15 cellular contexts compared by ENCODE assay signal in the genomic region with DNA sequence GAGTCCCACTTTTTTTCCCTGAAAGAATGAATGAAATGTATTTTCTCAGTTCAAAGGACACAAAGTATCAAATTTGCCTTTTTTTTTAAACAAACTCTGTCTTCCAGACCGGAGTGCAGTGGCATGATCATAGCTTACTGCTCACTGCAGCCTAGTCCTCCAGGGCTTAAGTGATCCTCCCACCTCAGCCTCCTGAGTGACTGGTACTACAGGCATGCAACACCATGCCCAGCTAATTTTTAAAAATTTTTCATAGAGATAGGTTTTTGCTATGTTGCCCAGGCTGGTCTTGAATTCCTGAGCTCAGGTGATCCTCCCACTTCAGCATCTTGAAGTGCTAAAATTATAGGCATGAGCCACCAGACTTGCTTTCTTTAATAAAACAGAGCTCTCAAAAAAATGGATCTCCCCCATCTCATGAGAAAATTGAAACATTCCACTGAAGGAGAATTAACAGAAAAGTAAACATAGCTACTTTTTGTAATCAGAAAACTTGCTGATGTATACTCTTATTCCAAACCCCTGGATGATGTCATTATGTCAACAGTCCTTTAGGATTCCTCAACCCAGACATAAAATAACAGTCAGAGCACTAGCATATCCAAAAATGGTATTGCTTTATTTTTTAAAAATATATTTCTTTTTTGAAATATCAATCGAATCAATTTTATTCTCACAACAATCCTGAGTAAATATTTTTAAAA. TPM values are rescaled to one million over a fixed set of nuclear protein-coding genes. Genes with fewer than 3 reads are reported as not detected.
A peak's percentile ranks its signal among the peaks of the same experiment; 100 is the strongest.
DNase-seq lines count a peak whose midpoint lies in the region; ATAC-seq and TF ChIP-seq lines count a peak whose summit lies in the region.
"Had no signal": no experiment of that assay in that cellular context is flagged by ENCODE, and none has a peak within 500 bp of the region (broad histone marks: within the 10 kb centered on the region; RNA-seq: fewer than 3 reads in every experiment).

No MANE protein-coding gene starts in this region.

- H3K9me3 Mint-ChIP-seq in Calu3 (ENCODE audit: low read depth, unreplicated experiment), result no peaks in the 10 kb centered on the region
- no peaks in the 10 kb centered on the region for H3K9me3 Mint-ChIP-seq in stimulated activated naive B cell treated with anti-CD40 and anti-IgM and Interleukin-4, amounts not matched to agents 10 μg/mL and 1 μg/mL and 100 μg/mL, for 72 hours
- H3K9me3 Mint-ChIP-seq: activated naive CD8-positive, alpha-beta T cell treated with anti-CD3 and anti-CD28 coated beads for 36 hours; memory B cell; stimulated activated memory B cell treated with anti-CD40 and anti-IgM and Interleukin-4, amounts not matched to agents 10 μg/mL and 1 μg/mL and 100 μg/mL, for 72 hours had no signal

- 100% methylated on average over 1 of the region's 2 CpGs for WGBS in mesendoderm (ENCODE audit: extremely low coverage, insufficient coverage, low lambda C conversion rate)

- H3K4me2 ChIP-seq in mesendoderm (ENCODE audit: low read length), result no peak overlapping the region

- in situ Hi-C loops in G401 (cut with HindIII; ENCODE audit: low sequenced_read_pairs) (no loop called here), ACHN (cut with HindIII; ENCODE audit: low pct_ligation_motif_present, low pct_unique_long_range_greater_than_20kb, low sequenced_read_pairs) (no loop called here)

- intact Hi-C loops in Calu3 (cut with micrococcal nuclease; ENCODE audit: unreplicated experiment), result loop anchor here (10.0 kb wide), 1 partner anchor 249 kb away; no protein-coding TSS in a partner anchor

- CTCF ChIA-PET in Calu3 (lab: Charles Lee), result interaction anchor here (0.6 to 1.4 kb wide), 5 partner anchors 13 to 1404 kb away, joined by 3 to 9 read pairs (median 3); a partner anchor contains a TSS

- peak overlapping the region; percentile 66 to 88 for H3K27ac ChIP-seq in coronary artery
- peak overlapping the region; percentile 25 for H3K27ac ChIP-seq in mesendoderm (ENCODE audit: low read depth, low read length)
- H3K27ac ChIP-seq: parathyroid adenoma had no signal

- no peak overlapping the region for H2BK5ac ChIP-seq in mesendoderm (ENCODE audit: low read length)

- no peak overlapping the region for H3K4me3 ChIP-seq in coronary artery
- no peak overlapping the region for H3K4me3 ChIP-seq in mesendoderm (ENCODE audit: low read length)
- H3K4me3 ChIP-seq: BLaER1 treated with 17β-estradiol and CSF1 and Interleukin-3, amounts not matched to agents 10 nM and 100 nM had no signal

- H3K4me1 ChIP-seq in mesendoderm (ENCODE audit: control insufficient read depth, low read depth, low read length), result peaks cover 4% of the 10 kb centered on the region
- H3K4me1 ChIP-seq: parathyroid adenoma had no signal

- no peaks in the 10 kb centered on the region for H3K79me2 ChIP-seq in mesendoderm (ENCODE audit: control insufficient read depth, insufficient read depth, low read length)
- H3K79me2 ChIP-seq: parathyroid adenoma had no signal

- no peak overlapping the region for H4K8ac ChIP-seq in mesendoderm (ENCODE audit: low read depth, low read length)

- no peak overlapping the region for H3K4me3 Mint-ChIP-seq in Calu3 (ENCODE audit: low read depth, unreplicated experiment)
- no peak overlapping the region for H3K4me3 Mint-ChIP-seq in stimulated activated naive B cell treated with anti-CD40 and anti-IgM and Interleukin-4, amounts not matched to agents 10 μg/mL and 1 μg/mL and 100 μg/mL, for 72 hours
- H3K4me3 Mint-ChIP-seq: activated naive CD8-positive, alpha-beta T cell treated with anti-CD3 and anti-CD28 coated beads for 36 hours; memory B cell; stimulated activated memory B cell treated with anti-CD40 and anti-IgM and Interleukin-4, amounts not matched to agents 10 μg/mL and 1 μg/mL and 100 μg/mL, for 72 hours had no signal

- ATAC-seq in stimulated activated naive B cell treated with anti-CD40 and anti-IgM and Interleukin-4, amounts not matched to agents 10 μg/mL and 1 μg/mL and 100 μg/mL, for 72 hours (replicated peaks), result no peak
- ATAC-seq: stimulated activated memory B cell treated with anti-CD40 and anti-IgM and Interleukin-4, amounts not matched to agents 10 μg/mL and 1 μg/mL and 100 μg/mL, for 72 hours had no signal

- DNase-seq in Calu3, result no peak
- peak; percentile 75 for DNase-seq in NCI-H226
- DNase-seq in coronary artery (ENCODE audit: low spot score), result no peak
- DNase-seq in mesendoderm, result no peak
- no peak for DNase-seq in G401 (ENCODE audit: low spot score)
- no peak for DNase-seq in ACHN
- DNase-seq in NCI-H2029 (lab: John Stamatoyannopoulos, UW), result no peak
- no peak for DNase-seq in stimulated activated naive B cell treated with anti-CD40 and anti-IgM and Interleukin-4, amounts not matched to agents 10 μg/mL and 1 μg/mL and 100 μg/mL, for 72 hours
- DNase-seq: activated naive CD8-positive, alpha-beta T cell treated with anti-CD3 and anti-CD28 coated beads for 36 hours; NCI-H446; stimulated activated CD4-positive, alpha-beta T cell treated with anti-CD3 and anti-CD28 coated beads, Interleukin-2, amount 100 ng/mL, for 24 hours had no signal

- no TSS peak for BruUV-seq in Calu3 (replicated peaks; lab: Mats Ljungman, UMichigan)

- no peak overlapping the region for H3K9ac ChIP-seq in mesendoderm (ENCODE audit: low read length)
- H3K9ac ChIP-seq: parathyroid adenoma had no signal

- peak overlapping the region; percentile 23 for H3K27ac Mint-ChIP-seq in Calu3 (ENCODE audit: unreplicated experiment)
- H3K27ac Mint-ChIP-seq in stimulated activated naive B cell treated with anti-CD40 and anti-IgM and Interleukin-4, amounts not matched to agents 10 μg/mL and 1 μg/mL and 100 μg/mL, for 72 hours, result no peak overlapping the region
- H3K27ac Mint-ChIP-seq: activated naive CD8-positive, alpha-beta T cell treated with anti-CD3 and anti-CD28 coated beads for 36 hours; memory B cell had no signal

- H3K4ac ChIP-seq in mesendoderm (ENCODE audit: low read depth, low read length), result peak overlapping the region; percentile 70

- H3K56ac ChIP-seq in mesendoderm (ENCODE audit: low read length), result no peak overlapping the region

- peaks cover 13% of the 10 kb centered on the region for H3K36me3 Mint-ChIP-seq in Calu3 (ENCODE audit: insufficient read depth, unreplicated experiment)
- no peaks in the 10 kb centered on the region for H3K36me3 Mint-ChIP-seq in stimulated activated naive B cell treated with anti-CD40 and anti-IgM and Interleukin-4, amounts not matched to agents 10 μg/mL and 1 μg/mL and 100 μg/mL, for 72 hours

- no peak overlapping the region for H3K23ac ChIP-seq in mesendoderm (ENCODE audit: low read length)

- H3K27me3 ChIP-seq in mesendoderm (ENCODE audit: insufficient read depth, low read length, poor library complexity), result no peaks in the 10 kb centered on the region
- H3K27me3 ChIP-seq: BLaER1 treated with 17β-estradiol and CSF1 and Interleukin-3, amounts not matched to agents 10 nM and 100 nM had no signal

- no peaks in the 10 kb centered on the region for H3K79me1 ChIP-seq in mesendoderm (ENCODE audit: low read length)

- no peak overlapping the region for H2BK120ac ChIP-seq in mesendoderm (ENCODE audit: low read depth, low read length)

- TF ChIP-seq CTCF in Calu3 (IDR thresholded peaks at IDR 0.05; ENCODE audit: unreplicated experiment) (no peak), coronary artery (IDR thresholded peaks at IDR 0.05) (no peak)

- H3K18ac ChIP-seq in mesendoderm (ENCODE audit: low read length), result peak overlapping the region; percentile 80

- no peak overlapping the region for H4K5ac ChIP-seq in mesendoderm (ENCODE audit: low read length)

- H3K36me3 ChIP-seq in mesendoderm (ENCODE audit: control insufficient read depth, insufficient read depth, low read length), result no peaks in the 10 kb centered on the region
- H3K36me3 ChIP-seq: BLaER1 treated with 17β-estradiol and CSF1 and Interleukin-3, amounts not matched to agents 10 nM and 100 nM had no signal

- H3K27me3 Mint-ChIP-seq in Calu3 (ENCODE audit: unreplicated experiment), result no peaks in the 10 kb centered on the region
- no peaks in the 10 kb centered on the region for H3K27me3 Mint-ChIP-seq in stimulated activated naive B cell treated with anti-CD40 and anti-IgM and Interleukin-4, amounts not matched to agents 10 μg/mL and 1 μg/mL and 100 μg/mL, for 72 hours
- H3K27me3 Mint-ChIP-seq: activated naive CD8-positive, alpha-beta T cell treated with anti-CD3 and anti-CD28 coated beads for 36 hours; memory B cell; stimulated activated memory B cell treated with anti-CD40 and anti-IgM and Interleukin-4, amounts not matched to agents 10 μg/mL and 1 μg/mL and 100 μg/mL, for 72 hours had no signal

- peaks cover 54% of the 10 kb centered on the region for H3K4me1 Mint-ChIP-seq in Calu3 (ENCODE audit: low read depth, unreplicated experiment)
- H3K4me1 Mint-ChIP-seq in stimulated activated naive B cell treated with anti-CD40 and anti-IgM and Interleukin-4, amounts not matched to agents 10 μg/mL and 1 μg/mL and 100 μg/mL, for 72 hours, result peaks cover 14 to 19% of the 10 kb centered on the region in 2 donors

- H2AK5ac ChIP-seq in mesendoderm (ENCODE audit: low read length), result no peak overlapping the region

- peak overlapping the region; percentile 92 for H2BK15ac ChIP-seq in mesendoderm (replicated peaks; ENCODE audit: low read depth)

RNA-seq across cellular contexts. Expression of a gene that starts 12.3 kb away (rescaled TPM):
- 7.9 and 10.3 TPM in 2 replicates for total RNA-seq in Calu3 (2022)
- polyA plus RNA-seq in mesendoderm (2013, experiment 1 of 2), result 10.3 TPM
- 11.6 TPM for polyA plus RNA-seq in mesendoderm (2013, experiment 2 of 2)
- 3.2 and 6.8 TPM in 2 replicates for total RNA-seq in G401 (2014; rRNA removed; shearing (Covaris generic))

RNA-seq across cellular contexts. Expression of a gene that starts 14.2 kb away (rescaled TPM):
- total RNA-seq in Calu3 (2022), result 318 and 486 TPM in 2 replicates
- polyA plus RNA-seq in mesendoderm (2013, experiment 1 of 2), result 253 TPM
- 277 TPM for polyA plus RNA-seq in mesendoderm (2013, experiment 2 of 2)
- total RNA-seq in G401 (2014; rRNA removed; shearing (Covaris generic)), result 1,486 and 1,494 TPM in 2 replicates
